Comparison of ENCODE assay signal across 14 cellular contexts in the genomic region with DNA sequence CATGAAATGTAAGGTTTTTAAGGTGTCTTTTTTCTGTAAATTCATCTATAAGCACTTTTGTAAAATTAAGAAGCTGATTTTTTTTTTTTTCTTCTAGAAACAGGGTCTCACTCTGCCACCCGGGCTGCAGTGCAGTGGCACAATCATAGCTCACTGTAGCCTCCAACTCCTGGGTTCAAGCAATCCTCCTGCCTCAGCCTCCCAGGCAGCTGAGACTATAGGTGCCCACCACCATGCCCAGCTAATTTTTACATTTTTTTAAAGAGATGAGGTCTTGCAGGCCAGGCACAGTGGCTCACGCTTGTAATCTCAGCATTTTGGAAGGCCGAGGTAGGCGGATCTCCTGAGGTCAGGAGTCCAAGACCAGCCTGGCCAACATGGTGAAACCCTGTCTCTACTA. TPM values are rescaled to one million over a fixed set of nuclear protein-coding genes. Genes with fewer than 3 reads are reported as not detected.
A peak's percentile ranks its signal among the peaks of the same experiment; 100 is the strongest.
DNase-seq lines count a peak whose midpoint lies in the region; ATAC-seq and TF ChIP-seq lines count a peak whose summit lies in the region.
"Had no signal": no experiment of that assay in that cellular context is flagged by ENCODE, and none has a peak within 500 bp of the region (broad histone marks: within the 10 kb centered on the region; RNA-seq: fewer than 3 reads in every experiment).

No MANE protein-coding gene starts in this region.

- WGBS in esophagus squamous epithelium, 2 donors, result 96 to 100% methylated on average over 1 to 4 of the region's 4 CpGs

- no peaks in the 10 kb centered on the region for H3K36me3 ChIP-seq in esophagus squamous epithelium
- H3K36me3 ChIP-seq: BLaER1, HAP-1 had no signal

- no peaks in the 10 kb centered on the region for H3K9me3 ChIP-seq in esophagus squamous epithelium
- H3K9me3 ChIP-seq: BLaER1, HAP-1 had no signal

- intact Hi-C loops in esophagus squamous epithelium (cut with DNase I), result no loop called here

- ATAC-seq in GM18519 (IDR thresholded peaks at IDR 0.05; ENCODE audit: low FRiP score, unreplicated experiment), result no peak
- no peak for ATAC-seq in HG03432 (IDR thresholded peaks at IDR 0.05; ENCODE audit: unreplicated experiment)

- H3K4me3 ChIP-seq in esophagus squamous epithelium, result no peak overlapping the region
- H3K4me3 ChIP-seq: BLaER1, HAP-1 had no signal

- no peak for TF ChIP-seq POLR2A in esophagus squamous epithelium (IDR thresholded peaks at IDR 0.05)

- peaks cover 0 to 27% (median 10%) of the 10 kb centered on the region in 3 donors for H3K4me1 ChIP-seq in esophagus squamous epithelium

- TF ChIP-seq CTCF in 22Rv1 (IDR thresholded peaks at IDR 0.05) (no peak), C4-2B (conservative IDR thresholded peaks at IDR 0.05) (no peak), VCaP (conservative IDR thresholded peaks at IDR 0.05) (no peak), esophagus squamous epithelium (IDR thresholded peaks at IDR 0.05) (no peak)

- no peaks in the 10 kb centered on the region for H3K27me3 ChIP-seq in esophagus squamous epithelium
- H3K27me3 ChIP-seq: BLaER1 had no signal

- peak; percentile 30 for DNase-seq in mesenteric fat pad (ENCODE audit: low spot score)
- DNase-seq in hippocampal formation (lab: John Stamatoyannopoulos, UW), result no peak
- DNase-seq in esophagus squamous epithelium (lab: John Stamatoyannopoulos, UW), result no peak
- DNase-seq: CD4-positive, alpha-beta T cell; CD8-positive, alpha-beta memory T cell; DND-41; GOT3 had no signal

- H3K27ac ChIP-seq in 22Rv1, result peak overlapping the region; percentile 99; the same call in 1 of the 2 replicates
- peak overlapping the region; percentile 25; the same call in 1 of the 2 replicates for H3K27ac ChIP-seq in C4-2B
- H3K27ac ChIP-seq in VCaP, result peak overlapping the region; percentile 92
- no peak overlapping the region for H3K27ac ChIP-seq in esophagus squamous epithelium
- H3K27ac ChIP-seq: BLaER1 had no signal

RNA-seq across cellular contexts. Expression of a gene that starts 4.5 kb away (rescaled TPM):
- total RNA-seq in mesenteric fat pad (62.5 TPM), esophagus squamous epithelium (10 to 100 TPM; 23.7 to 45.7 (median 39.6) TPM)

RNA-seq across cellular contexts. Expression of a gene that starts 34.1 kb away (rescaled TPM):
- total RNA-seq in mesenteric fat pad (30.6 TPM), esophagus squamous epithelium (10 to 100 TPM in 3 of 4 donors, 1 to 10 TPM in 1; 9.3 to 18.9 (median 12.9) TPM)

Comparison
In these comparisons a context has a peak if more than half of its experiments do, and no peak if none do; other contexts are left out.
1. H3K27ac ChIP-seq: peak in 22Rv1 (single experiment), C4-2B (single experiment) and VCaP (single experiment); none in esophagus squamous epithelium (0 of 4).